In the genomic region with DNA sequence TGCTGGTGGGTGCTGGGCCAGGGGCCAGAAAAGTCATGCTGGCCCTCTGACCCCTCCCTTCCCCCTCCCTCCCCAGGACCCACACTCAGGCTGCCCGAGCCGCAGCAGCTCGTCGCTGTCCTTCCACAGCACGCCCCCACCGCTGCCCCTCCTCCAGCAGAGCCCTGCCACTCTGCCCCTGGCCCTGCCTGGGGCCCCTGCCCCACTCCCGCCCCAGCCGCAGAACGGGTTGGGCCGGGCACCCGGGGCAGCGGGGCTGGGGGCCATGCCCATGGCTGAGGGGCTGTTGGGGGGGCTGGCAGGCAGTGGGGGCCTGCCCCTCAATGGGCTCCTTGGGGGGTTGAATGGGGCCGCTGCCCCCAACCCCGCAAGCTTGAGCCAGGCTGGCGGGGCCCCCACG, we compare ENCODE assay signal across 33 cellular contexts.
"Had no signal": no experiment of that assay in that cellular context is flagged by ENCODE, and none has a peak within 500 bp of the region (broad histone marks: within the 10 kb centered on the region; RNA-seq: fewer than 3 reads in every experiment).

No MANE protein-coding gene starts in this region.

- H3K4me2 ChIP-seq: SK-N-SH had no signal

- H3K4me3 ChIP-seq: Peyer's patch, SJSA1 had no signal

- H3K9ac ChIP-seq: SK-N-SH had no signal

- H3K27me3 Mint-ChIP-seq: activated CD4-positive, alpha-beta T cell treated with anti-CD3 and anti-CD28 coated beads, Interleukin-2, amount 10 ng/mL, durations not matched to agents 24 days and 14 days; activated CD8-positive, alpha-beta T cell treated with anti-CD3 and anti-CD28 coated beads for 36 hours; activated naive CD4-positive, alpha-beta T cell treated with anti-CD3 and anti-CD28 coated beads, Interleukin-2, amount 10 ng/mL, durations not matched to agents 7 days and 5 days; activated naive CD8-positive, alpha-beta T cell; activated naive CD8-positive, alpha-beta T cell treated with anti-CD3 and anti-CD28 coated beads, Interleukin-2, amount 50 U/mL, for 24 hours had no signal

- H3K4me1 ChIP-seq: SJSA1 had no signal

- H3K9me3 ChIP-seq: Peyer's patch, SJSA1, SK-N-SH had no signal

- FAIRE-seq: TTC549 had no signal

- DNase-seq: activated CD4-positive, alpha-beta T cell treated with anti-CD3 and anti-CD28 coated beads, Interleukin-2, amount 10 ng/mL, durations not matched to agents 24 days and 14 days; activated CD4-positive, alpha-beta T cell treated with anti-CD3 and anti-CD28 coated beads, Interleukin-2, amount 50 U/mL, for 4 hours; activated CD8-positive, alpha-beta T cell treated with anti-CD3 and anti-CD28 coated beads for 36 hours; activated gamma-delta T cell treated with Interleukin-2 at 50 U/mL for 16 hours; activated naive CD4-positive, alpha-beta T cell treated with anti-CD3 and anti-CD28 coated beads, Interleukin-2, amount 10 ng/mL, durations not matched to agents 7 days and 5 days; activated naive CD8-positive, alpha-beta T cell treated with anti-CD3 and anti-CD28 coated beads, Interleukin-2, amount 50 U/mL, for 24 hours; activated T-cell treated with anti-CD3 and anti-CD28 coated beads, Interleukin-2, amount 50 U/mL, for 1 hour; anterior cingulate cortex; central memory CD4-positive, alpha-beta T cell; MM.1S; MV-4-11; NCI-H1092; NCI-H1436 treated with DMSO at 0.1 percent for 48 hours; NCI-H1694 treated with DMSO at 0.1 percent for 48 hours; NCI-H2029; NCI-H2107; NCI-H2171; NCI-H510A; NCI-H526; NCI-H748 treated with DMSO at 0.1 percent for 48 hours; NK-92 treated with Interleukin-12 subunit alpha and Interleukin-12 subunit beta, amount 100 ng/mL, for 24 hours; PC-3; Peyer's patch; RPMI8226; SHP77 treated with DMSO at 0.1 percent for 48 hours; SK-N-SH had no signal

- H3K27ac Mint-ChIP-seq: activated CD4-positive, alpha-beta T cell treated with anti-CD3 and anti-CD28 coated beads, Interleukin-2, amount 10 ng/mL, durations not matched to agents 24 days and 14 days; activated T-helper 1 cell treated with anti-CD3 and anti-CD28 coated beads, Interleukin-12 subunit alpha, Interleukin-12 subunit beta, Interleukin-2, Interleukin-4 antibody, amounts not matched to agents 30 ng/mL and 10 ng/mL and 1 ng/mL, durations not matched to agents 14 hours and 24 hours and 36 hours; T-helper 1 cell treated with Interleukin-12 subunit alpha and Interleukin-12 subunit beta and Interleukin-4 antibody, amounts not matched to agents 30 μg/mL and 1 μg/mL, for 36 hours had no signal

- H3K27ac ChIP-seq: Peyer's patch, SJSA1 had no signal

- H3K4me3 Mint-ChIP-seq: activated CD4-positive, alpha-beta T cell treated with anti-CD3 and anti-CD28 coated beads, Interleukin-2, amount 10 ng/mL, durations not matched to agents 24 days and 14 days; activated CD8-positive, alpha-beta T cell treated with anti-CD3 and anti-CD28 coated beads for 36 hours; activated naive CD4-positive, alpha-beta T cell treated with anti-CD3 and anti-CD28 coated beads, Interleukin-2, amount 10 ng/mL, durations not matched to agents 7 days and 5 days; activated naive CD8-positive, alpha-beta T cell; activated naive CD8-positive, alpha-beta T cell treated with anti-CD3 and anti-CD28 coated beads, Interleukin-2, amount 50 U/mL, for 24 hours; activated T-helper 1 cell treated with anti-CD3 and anti-CD28 coated beads, Interleukin-12 subunit alpha, Interleukin-12 subunit beta, Interleukin-2, Interleukin-4 antibody, amounts not matched to agents 30 ng/mL and 10 ng/mL and 1 ng/mL, durations not matched to agents 14 hours and 24 hours and 36 hours; brain; T-helper 1 cell treated with Interleukin-12 subunit alpha and Interleukin-12 subunit beta and Interleukin-4 antibody, amounts not matched to agents 30 μg/mL and 1 μg/mL, for 36 hours; T-helper 2 cell treated with Interferon-gamma antibody and Interleukin-4, amounts not matched to agents 5 μg/mL and 100 μg/mL, for 36 hours had no signal

- H3K27me3 ChIP-seq: Peyer's patch, SJSA1 had no signal

- H3K9me3 Mint-ChIP-seq: activated CD4-positive, alpha-beta T cell treated with anti-CD3 and anti-CD28 coated beads, Interleukin-2, amount 10 ng/mL, durations not matched to agents 24 days and 14 days; activated CD8-positive, alpha-beta T cell treated with anti-CD3 and anti-CD28 coated beads for 36 hours; activated naive CD4-positive, alpha-beta T cell treated with anti-CD3 and anti-CD28 coated beads, Interleukin-2, amount 10 ng/mL, durations not matched to agents 7 days and 5 days; activated naive CD8-positive, alpha-beta T cell treated with anti-CD3 and anti-CD28 coated beads, Interleukin-2, amount 50 U/mL, for 24 hours; activated T-helper 1 cell treated with anti-CD3 and anti-CD28 coated beads, Interleukin-12 subunit alpha, Interleukin-12 subunit beta, Interleukin-2, Interleukin-4 antibody, amounts not matched to agents 30 ng/mL and 10 ng/mL and 1 ng/mL, durations not matched to agents 14 hours and 24 hours and 36 hours; brain; T-helper 1 cell treated with Interleukin-12 subunit alpha and Interleukin-12 subunit beta and Interleukin-4 antibody, amounts not matched to agents 30 μg/mL and 1 μg/mL, for 36 hours; T-helper 2 cell treated with Interferon-gamma antibody and Interleukin-4, amounts not matched to agents 5 μg/mL and 100 μg/mL, for 36 hours had no signal

- ATAC-seq: activated CD8-positive, alpha-beta T cell treated with anti-CD3 and anti-CD28 coated beads for 36 hours; activated naive CD8-positive, alpha-beta T cell treated with anti-CD3 and anti-CD28 coated beads, Interleukin-2, amount 50 U/mL, for 24 hours; PC-3 had no signal
